Comparison of ENCODE assay signal across 1 cellular context in the genomic region with DNA sequence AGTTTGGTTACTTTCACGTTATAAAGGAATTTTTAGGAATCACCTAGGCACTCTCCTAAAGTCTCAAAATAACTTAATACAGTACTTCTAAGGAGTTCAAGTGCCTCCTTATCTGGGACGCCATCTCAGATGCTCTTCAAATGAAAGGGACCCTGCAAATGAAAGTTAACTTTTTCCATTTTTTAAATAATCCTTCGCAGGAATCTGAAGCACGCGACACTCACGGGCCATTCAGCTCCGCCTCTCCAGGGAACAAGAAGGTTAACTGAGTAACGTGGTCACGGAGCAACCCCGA.
TF ChIP-seq lines count a peak whose summit lies in the region.

No MANE protein-coding gene starts in this region.

TF ChIP-seq in K562, 482 proteins besides CTCF, POLR2A, EP300 and RAD21 (continued from another document and continues in another):
- 0 out of 2 replicates have a peak, but pooled peaks have one; percentile 12 for TF ChIP-seq NR1H2 (CRISPR knock-in tag; IDR thresholded peaks at IDR 0.05)
- TF ChIP-seq, protein P1, sequence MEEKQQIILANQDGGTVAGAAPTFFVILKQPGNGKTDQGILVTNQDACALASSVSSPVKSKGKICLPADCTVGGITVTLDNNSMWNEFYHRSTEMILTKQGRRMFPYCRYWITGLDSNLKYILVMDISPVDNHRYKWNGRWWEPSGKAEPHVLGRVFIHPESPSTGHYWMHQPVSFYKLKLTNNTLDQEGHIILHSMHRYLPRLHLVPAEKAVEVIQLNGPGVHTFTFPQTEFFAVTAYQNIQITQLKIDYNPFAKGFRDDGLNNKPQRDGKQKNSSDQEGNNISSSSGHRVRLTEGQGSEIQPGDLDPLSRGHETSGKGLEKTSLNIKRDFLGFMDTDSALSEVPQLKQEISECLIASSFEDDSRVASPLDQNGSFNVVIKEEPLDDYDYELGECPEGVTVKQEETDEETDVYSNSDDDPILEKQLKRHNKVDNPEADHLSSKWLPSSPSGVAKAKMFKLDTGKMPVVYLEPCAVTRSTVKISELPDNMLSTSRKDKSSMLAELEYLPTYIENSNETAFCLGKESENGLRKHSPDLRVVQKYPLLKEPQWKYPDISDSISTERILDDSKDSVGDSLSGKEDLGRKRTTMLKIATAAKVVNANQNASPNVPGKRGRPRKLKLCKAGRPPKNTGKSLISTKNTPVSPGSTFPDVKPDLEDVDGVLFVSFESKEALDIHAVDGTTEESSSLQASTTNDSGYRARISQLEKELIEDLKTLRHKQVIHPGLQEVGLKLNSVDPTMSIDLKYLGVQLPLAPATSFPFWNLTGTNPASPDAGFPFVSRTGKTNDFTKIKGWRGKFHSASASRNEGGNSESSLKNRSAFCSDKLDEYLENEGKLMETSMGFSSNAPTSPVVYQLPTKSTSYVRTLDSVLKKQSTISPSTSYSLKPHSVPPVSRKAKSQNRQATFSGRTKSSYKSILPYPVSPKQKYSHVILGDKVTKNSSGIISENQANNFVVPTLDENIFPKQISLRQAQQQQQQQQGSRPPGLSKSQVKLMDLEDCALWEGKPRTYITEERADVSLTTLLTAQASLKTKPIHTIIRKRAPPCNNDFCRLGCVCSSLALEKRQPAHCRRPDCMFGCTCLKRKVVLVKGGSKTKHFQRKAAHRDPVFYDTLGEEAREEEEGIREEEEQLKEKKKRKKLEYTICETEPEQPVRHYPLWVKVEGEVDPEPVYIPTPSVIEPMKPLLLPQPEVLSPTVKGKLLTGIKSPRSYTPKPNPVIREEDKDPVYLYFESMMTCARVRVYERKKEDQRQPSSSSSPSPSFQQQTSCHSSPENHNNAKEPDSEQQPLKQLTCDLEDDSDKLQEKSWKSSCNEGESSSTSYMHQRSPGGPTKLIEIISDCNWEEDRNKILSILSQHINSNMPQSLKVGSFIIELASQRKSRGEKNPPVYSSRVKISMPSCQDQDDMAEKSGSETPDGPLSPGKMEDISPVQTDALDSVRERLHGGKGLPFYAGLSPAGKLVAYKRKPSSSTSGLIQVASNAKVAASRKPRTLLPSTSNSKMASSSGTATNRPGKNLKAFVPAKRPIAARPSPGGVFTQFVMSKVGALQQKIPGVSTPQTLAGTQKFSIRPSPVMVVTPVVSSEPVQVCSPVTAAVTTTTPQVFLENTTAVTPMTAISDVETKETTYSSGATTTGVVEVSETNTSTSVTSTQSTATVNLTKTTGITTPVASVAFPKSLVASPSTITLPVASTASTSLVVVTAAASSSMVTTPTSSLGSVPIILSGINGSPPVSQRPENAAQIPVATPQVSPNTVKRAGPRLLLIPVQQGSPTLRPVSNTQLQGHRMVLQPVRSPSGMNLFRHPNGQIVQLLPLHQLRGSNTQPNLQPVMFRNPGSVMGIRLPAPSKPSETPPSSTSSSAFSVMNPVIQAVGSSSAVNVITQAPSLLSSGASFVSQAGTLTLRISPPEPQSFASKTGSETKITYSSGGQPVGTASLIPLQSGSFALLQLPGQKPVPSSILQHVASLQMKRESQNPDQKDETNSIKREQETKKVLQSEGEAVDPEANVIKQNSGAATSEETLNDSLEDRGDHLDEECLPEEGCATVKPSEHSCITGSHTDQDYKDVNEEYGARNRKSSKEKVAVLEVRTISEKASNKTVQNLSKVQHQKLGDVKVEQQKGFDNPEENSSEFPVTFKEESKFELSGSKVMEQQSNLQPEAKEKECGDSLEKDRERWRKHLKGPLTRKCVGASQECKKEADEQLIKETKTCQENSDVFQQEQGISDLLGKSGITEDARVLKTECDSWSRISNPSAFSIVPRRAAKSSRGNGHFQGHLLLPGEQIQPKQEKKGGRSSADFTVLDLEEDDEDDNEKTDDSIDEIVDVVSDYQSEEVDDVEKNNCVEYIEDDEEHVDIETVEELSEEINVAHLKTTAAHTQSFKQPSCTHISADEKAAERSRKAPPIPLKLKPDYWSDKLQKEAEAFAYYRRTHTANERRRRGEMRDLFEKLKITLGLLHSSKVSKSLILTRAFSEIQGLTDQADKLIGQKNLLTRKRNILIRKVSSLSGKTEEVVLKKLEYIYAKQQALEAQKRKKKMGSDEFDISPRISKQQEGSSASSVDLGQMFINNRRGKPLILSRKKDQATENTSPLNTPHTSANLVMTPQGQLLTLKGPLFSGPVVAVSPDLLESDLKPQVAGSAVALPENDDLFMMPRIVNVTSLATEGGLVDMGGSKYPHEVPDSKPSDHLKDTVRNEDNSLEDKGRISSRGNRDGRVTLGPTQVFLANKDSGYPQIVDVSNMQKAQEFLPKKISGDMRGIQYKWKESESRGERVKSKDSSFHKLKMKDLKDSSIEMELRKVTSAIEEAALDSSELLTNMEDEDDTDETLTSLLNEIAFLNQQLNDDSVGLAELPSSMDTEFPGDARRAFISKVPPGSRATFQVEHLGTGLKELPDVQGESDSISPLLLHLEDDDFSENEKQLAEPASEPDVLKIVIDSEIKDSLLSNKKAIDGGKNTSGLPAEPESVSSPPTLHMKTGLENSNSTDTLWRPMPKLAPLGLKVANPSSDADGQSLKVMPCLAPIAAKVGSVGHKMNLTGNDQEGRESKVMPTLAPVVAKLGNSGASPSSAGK (IDR thresholded peaks at IDR 0.05) = 0 out of 2 replicates have a peak, but pooled peaks have one; percentile 19
- TF ChIP-seq, protein P2, sequence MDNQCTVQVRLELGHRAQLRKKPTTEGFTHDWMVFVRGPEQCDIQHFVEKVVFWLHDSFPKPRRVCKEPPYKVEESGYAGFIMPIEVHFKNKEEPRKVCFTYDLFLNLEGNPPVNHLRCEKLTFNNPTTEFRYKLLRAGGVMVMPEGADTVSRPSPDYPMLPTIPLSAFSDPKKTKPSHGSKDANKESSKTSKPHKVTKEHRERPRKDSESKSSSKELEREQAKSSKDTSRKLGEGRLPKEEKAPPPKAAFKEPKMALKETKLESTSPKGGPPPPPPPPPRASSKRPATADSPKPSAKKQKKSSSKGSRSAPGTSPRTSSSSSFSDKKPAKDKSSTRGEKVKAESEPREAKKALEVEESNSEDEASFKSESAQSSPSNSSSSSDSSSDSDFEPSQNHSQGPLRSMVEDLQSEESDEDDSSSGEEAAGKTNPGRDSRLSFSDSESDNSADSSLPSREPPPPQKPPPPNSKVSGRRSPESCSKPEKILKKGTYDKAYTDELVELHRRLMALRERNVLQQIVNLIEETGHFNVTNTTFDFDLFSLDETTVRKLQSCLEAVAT (IDR thresholded peaks at IDR 0.05) = peak in 1 of 2 experiments; percentile 8; a peak in 1 of 4 replicates
- no peak for TF ChIP-seq ZFPM2 (CRISPR knock-in tag; IDR thresholded peaks at IDR 0.05)
- TF ChIP-seq, protein P3, sequence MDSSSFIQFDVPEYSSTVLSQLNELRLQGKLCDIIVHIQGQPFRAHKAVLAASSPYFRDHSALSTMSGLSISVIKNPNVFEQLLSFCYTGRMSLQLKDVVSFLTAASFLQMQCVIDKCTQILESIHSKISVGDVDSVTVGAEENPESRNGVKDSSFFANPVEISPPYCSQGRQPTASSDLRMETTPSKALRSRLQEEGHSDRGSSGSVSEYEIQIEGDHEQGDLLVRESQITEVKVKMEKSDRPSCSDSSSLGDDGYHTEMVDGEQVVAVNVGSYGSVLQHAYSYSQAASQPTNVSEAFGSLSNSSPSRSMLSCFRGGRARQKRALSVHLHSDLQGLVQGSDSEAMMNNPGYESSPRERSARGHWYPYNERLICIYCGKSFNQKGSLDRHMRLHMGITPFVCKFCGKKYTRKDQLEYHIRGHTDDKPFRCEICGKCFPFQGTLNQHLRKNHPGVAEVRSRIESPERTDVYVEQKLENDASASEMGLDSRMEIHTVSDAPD (CRISPR knock-in tag; IDR thresholded peaks at IDR 0.05) = no peak
- TF ChIP-seq, protein P4, sequence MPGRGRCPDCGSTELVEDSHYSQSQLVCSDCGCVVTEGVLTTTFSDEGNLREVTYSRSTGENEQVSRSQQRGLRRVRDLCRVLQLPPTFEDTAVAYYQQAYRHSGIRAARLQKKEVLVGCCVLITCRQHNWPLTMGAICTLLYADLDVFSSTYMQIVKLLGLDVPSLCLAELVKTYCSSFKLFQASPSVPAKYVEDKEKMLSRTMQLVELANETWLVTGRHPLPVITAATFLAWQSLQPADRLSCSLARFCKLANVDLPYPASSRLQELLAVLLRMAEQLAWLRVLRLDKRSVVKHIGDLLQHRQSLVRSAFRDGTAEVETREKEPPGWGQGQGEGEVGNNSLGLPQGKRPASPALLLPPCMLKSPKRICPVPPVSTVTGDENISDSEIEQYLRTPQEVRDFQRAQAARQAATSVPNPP (IDR thresholded peaks at IDR 0.05; ENCODE audit: borderline replicate concordance, insufficient read depth, insufficient read length) = no peak
- peak; percentile 17; the same call in 1 of the 2 replicates for TF ChIP-seq SMARCC2 (IDR thresholded peaks at IDR 0.05; ENCODE audit: low read depth)
- TF ChIP-seq MTF1 (CRISPR knock-in tag; IDR thresholded peaks at IDR 0.05; ENCODE audit: borderline replicate concordance) = no peak
- TF ChIP-seq SMARCA4 (IDR thresholded peaks at IDR 0.05) = peak; percentile 50; the same call in 1 of the 2 replicates
- no peak for TF ChIP-seq SRSF7 (optimal IDR thresholded peaks at IDR 0.05; ENCODE audit: low read depth, low read length)
- TF ChIP-seq, protein P5, sequence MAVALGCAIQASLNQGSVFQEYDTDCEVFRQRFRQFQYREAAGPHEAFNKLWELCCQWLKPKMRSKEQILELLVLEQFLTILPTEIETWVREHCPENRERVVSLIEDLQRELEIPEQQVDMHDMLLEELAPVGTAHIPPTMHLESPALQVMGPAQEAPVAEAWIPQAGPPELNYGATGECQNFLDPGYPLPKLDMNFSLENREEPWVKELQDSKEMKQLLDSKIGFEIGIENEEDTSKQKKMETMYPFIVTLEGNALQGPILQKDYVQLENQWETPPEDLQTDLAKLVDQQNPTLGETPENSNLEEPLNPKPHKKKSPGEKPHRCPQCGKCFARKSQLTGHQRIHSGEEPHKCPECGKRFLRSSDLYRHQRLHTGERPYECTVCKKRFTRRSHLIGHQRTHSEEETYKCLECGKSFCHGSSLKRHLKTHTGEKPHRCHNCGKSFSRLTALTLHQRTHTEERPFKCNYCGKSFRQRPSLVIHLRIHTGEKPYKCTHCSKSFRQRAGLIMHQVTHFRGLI (CRISPR knock-in tag; IDR thresholded peaks at IDR 0.05) = 0 out of 2 replicates have a peak, but pooled peaks have one; percentile 51
- TF ChIP-seq, protein P6, sequence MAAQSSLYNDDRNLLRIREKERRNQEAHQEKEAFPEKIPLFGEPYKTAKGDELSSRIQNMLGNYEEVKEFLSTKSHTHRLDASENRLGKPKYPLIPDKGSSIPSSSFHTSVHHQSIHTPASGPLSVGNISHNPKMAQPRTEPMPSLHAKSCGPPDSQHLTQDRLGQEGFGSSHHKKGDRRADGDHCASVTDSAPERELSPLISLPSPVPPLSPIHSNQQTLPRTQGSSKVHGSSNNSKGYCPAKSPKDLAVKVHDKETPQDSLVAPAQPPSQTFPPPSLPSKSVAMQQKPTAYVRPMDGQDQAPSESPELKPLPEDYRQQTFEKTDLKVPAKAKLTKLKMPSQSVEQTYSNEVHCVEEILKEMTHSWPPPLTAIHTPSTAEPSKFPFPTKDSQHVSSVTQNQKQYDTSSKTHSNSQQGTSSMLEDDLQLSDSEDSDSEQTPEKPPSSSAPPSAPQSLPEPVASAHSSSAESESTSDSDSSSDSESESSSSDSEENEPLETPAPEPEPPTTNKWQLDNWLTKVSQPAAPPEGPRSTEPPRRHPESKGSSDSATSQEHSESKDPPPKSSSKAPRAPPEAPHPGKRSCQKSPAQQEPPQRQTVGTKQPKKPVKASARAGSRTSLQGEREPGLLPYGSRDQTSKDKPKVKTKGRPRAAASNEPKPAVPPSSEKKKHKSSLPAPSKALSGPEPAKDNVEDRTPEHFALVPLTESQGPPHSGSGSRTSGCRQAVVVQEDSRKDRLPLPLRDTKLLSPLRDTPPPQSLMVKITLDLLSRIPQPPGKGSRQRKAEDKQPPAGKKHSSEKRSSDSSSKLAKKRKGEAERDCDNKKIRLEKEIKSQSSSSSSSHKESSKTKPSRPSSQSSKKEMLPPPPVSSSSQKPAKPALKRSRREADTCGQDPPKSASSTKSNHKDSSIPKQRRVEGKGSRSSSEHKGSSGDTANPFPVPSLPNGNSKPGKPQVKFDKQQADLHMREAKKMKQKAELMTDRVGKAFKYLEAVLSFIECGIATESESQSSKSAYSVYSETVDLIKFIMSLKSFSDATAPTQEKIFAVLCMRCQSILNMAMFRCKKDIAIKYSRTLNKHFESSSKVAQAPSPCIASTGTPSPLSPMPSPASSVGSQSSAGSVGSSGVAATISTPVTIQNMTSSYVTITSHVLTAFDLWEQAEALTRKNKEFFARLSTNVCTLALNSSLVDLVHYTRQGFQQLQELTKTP (IDR thresholded peaks at IDR 0.05; ENCODE audit: low read depth in 1 of 2, partially characterized antibody in 2 of 2) = no peak
- TF ChIP-seq, protein P7, sequence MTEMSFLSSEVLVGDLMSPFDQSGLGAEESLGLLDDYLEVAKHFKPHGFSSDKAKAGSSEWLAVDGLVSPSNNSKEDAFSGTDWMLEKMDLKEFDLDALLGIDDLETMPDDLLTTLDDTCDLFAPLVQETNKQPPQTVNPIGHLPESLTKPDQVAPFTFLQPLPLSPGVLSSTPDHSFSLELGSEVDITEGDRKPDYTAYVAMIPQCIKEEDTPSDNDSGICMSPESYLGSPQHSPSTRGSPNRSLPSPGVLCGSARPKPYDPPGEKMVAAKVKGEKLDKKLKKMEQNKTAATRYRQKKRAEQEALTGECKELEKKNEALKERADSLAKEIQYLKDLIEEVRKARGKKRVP (CRISPR knock-in tag; IDR thresholded peaks at IDR 0.05) = no peak
- no peak for TF ChIP-seq KAT7 (CRISPR knock-in tag; IDR thresholded peaks at IDR 0.05; ENCODE audit: borderline replicate concordance)
- no peak for TF ChIP-seq FOXM1 (IDR thresholded peaks at IDR 0.05; ENCODE audit: low read depth)
- no peak for TF ChIP-seq FOXM1 (CRISPR knock-in tag; IDR thresholded peaks at IDR 0.05; ENCODE audit: low read depth)
